8 cellular contexts compared by ENCODE assay signal in the genomic region with DNA sequence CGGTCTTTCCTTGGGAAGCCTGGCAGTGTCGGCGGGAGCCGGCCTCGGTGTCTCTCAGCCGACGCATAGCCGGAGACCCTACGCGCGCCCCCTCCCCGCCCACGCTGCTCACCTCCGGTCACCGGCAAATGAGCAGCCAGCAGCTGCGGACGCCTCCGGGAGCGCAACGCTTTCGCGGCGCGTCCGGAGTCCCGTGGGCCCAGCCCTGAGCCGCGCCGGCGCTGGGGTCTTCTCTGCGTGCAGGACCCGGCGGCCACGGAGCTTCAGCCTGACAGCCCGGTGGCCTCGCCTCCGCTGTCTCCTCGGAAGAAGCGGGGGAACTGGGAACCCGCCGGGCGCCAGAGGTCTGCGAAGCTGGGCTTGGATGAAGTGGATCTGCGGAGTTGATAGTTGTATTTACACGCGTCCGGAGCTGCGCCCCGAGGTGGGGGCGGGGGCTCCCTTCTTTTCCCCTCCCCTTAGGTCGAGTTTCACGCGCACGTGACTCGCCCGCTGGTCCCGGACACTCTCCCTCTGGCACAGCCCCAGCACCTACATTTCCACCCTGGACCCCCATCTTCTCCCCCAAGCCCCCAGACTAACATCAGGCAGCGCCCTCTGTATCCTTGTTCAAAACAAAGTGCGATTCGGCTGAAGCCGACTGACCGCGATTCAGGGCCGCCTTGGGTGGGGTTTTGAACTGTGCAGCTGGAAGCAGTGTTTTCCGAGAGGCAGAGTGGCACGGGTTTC. TPM values are rescaled to one million over a fixed set of nuclear protein-coding genes. Genes with fewer than 3 reads are reported as not detected.
A peak's percentile ranks its signal among the peaks of the same experiment; 100 is the strongest.
DNase-seq lines count a peak whose midpoint lies in the region; ATAC-seq, FAIRE-seq and TF ChIP-seq lines count a peak whose summit lies in the region.

A gene (minus strand): TSS at position 371 of the 729 bp plus-strand sequence. CDS start 1,591 bp downstream, outside the sequence.

- no peaks in the 10 kb centered on the region for H3K9me3 ChIP-seq in CD4-positive, CD25-positive, alpha-beta regulatory T cell (ENCODE audit: control insufficient read depth in 2 of 2, low read length in 2 of 2)

- no peaks in the 10 kb centered on the region for H3K27me3 Mint-ChIP-seq in CD4-positive, CD25-positive, alpha-beta regulatory T cell

- H3K4me3 ChIP-seq in CD4-positive, CD25-positive, alpha-beta regulatory T cell (ENCODE audit: low read depth, low read length) = peak within 1 kb of the TSS; percentile 81
- H3K4me3 ChIP-seq in bronchial epithelial cell (ENCODE audit: low read depth, low read length) = peak within 1 kb of the TSS; percentile 45

- H3K36me3 Mint-ChIP-seq in CD4-positive, CD25-positive, alpha-beta regulatory T cell = no peaks in the 10 kb centered on the region

- ATAC-seq in CD4-positive, CD25-positive, alpha-beta regulatory T cell (ENCODE audit: low read depth in 2 of 2) = peak in 1 of 2 donors; percentile 27
- peak; percentile 50 for ATAC-seq in GM19324 (IDR thresholded peaks at IDR 0.05; ENCODE audit: low FRiP score, unreplicated experiment)
- ATAC-seq in HG03521 (IDR thresholded peaks at IDR 0.05; ENCODE audit: unreplicated experiment) = peak; percentile 32
- peak; percentile 82 for ATAC-seq in left lobe of liver

- peaks cover 14 to 37% (median 27%) of the 10 kb centered on the region in 4 donors for H3K4me1 Mint-ChIP-seq in CD4-positive, CD25-positive, alpha-beta regulatory T cell

- intact Hi-C loops in T-helper 1 cell treated with Interleukin-12 subunit alpha and Interleukin-12 subunit beta and Interleukin-4 antibody, amounts not matched to agents 30 ng/mL and 1 ng/mL, for 36 hours (cut with micrococcal nuclease) = loop anchor here (1.0 to 2.0 kb wide), 3 partner anchors 15 to 33 kb away; a partner anchor contains a TSS

- no peak for FAIRE-seq in bronchial epithelial cell (lab: Jason Lieb, UNC)

- peak within 1 kb of the TSS; percentile 87 to 99 (median 98) for H3K4me3 Mint-ChIP-seq in CD4-positive, CD25-positive, alpha-beta regulatory T cell

- peak within 1 kb of the TSS; percentile 61 for H3K27ac ChIP-seq in CD4-positive, CD25-positive, alpha-beta regulatory T cell (ENCODE audit: insufficient read depth, low read length, poor library complexity, severe bottlenecking)

- no peaks in the 10 kb centered on the region for H3K27me3 ChIP-seq in CD4-positive, CD25-positive, alpha-beta regulatory T cell (ENCODE audit: control insufficient read depth, insufficient read depth, low read length)
- H3K27me3 ChIP-seq in bronchial epithelial cell (ENCODE audit: control insufficient read depth, insufficient read depth, low read length) = peaks cover 12% of the 10 kb centered on the region

- DNase-seq in CD4-positive, CD25-positive, alpha-beta regulatory T cell = peak in 1 of 3 donors; percentile 60
- DNase-seq in bronchial epithelial cell (ENCODE audit: low read depth) (no peak), left lobe of liver (ENCODE audit: low spot score) (peak; percentile 87), COLO829 (ENCODE audit: low spot score) (no peak)
- peak; percentile 10 for DNase-seq in stimulated activated CD8-positive, alpha-beta memory T cell treated with anti-CD3 and anti-CD28 coated beads, Interleukin-12 subunit alpha, Interleukin-12 subunit beta, amount 100 ng/mL, for 4 hours (ENCODE audit: low read depth)

- H3K4me1 ChIP-seq in CD4-positive, CD25-positive, alpha-beta regulatory T cell (ENCODE audit: control insufficient read depth, insufficient read depth, low read length, poor library complexity, severe bottlenecking) = peaks cover 25% of the 10 kb centered on the region

- H3K36me3 ChIP-seq in CD4-positive, CD25-positive, alpha-beta regulatory T cell (ENCODE audit: control insufficient read depth, insufficient read depth, low read length) = no peaks in the 10 kb centered on the region
- no peaks in the 10 kb centered on the region for H3K36me3 ChIP-seq in bronchial epithelial cell (ENCODE audit: control insufficient read depth, insufficient read depth, low read length)

- peak within 1 kb of the TSS; percentile 91 to 96 (median 92) for H3K27ac Mint-ChIP-seq in CD4-positive, CD25-positive, alpha-beta regulatory T cell

- no peak for TF ChIP-seq CTCF in bronchial epithelial cell (IDR thresholded peaks at IDR 0.05; ENCODE audit: insufficient read depth, low read length, severe bottlenecking)

- H3K9me3 Mint-ChIP-seq in CD4-positive, CD25-positive, alpha-beta regulatory T cell = peaks cover 0 to 4% (median 0%) of the 10 kb centered on the region in 7 donors

RNA-seq across cellular contexts. Expression of the gene that starts here (rescaled TPM):
- total RNA-seq in CD4-positive, CD25-positive, alpha-beta regulatory T cell = 12.8 TPM
- 10 to 100 TPM; 22.9 to 29.9 (median 26.2) TPM for polyA plus RNA-seq in CD4-positive, CD25-positive, alpha-beta regulatory T cell
- total RNA-seq in T-helper 1 cell treated with Interleukin-12 subunit alpha and Interleukin-12 subunit beta and Interleukin-4 antibody, amounts not matched to agents 30 ng/mL and 1 ng/mL, for 36 hours = 12.9 and 14.1 TPM in 2 replicates
- total RNA-seq in bronchial epithelial cell = 1.0 and 1.3 TPM in 2 replicates
- 115 TPM for total RNA-seq in left lobe of liver

Comparison
In these comparisons a context has a peak if more than half of its experiments do, and no peak if none do; other contexts are left out.
1. DNase-seq: peak in left lobe of liver (single experiment) and stimulated activated CD8-positive, alpha-beta memory T cell treated with anti-CD3 and anti-CD28 coated beads, Interleukin-12 subunit alpha, Interleukin-12 subunit beta, amount 100 ng/mL, for 4 hours (single experiment); none in bronchial epithelial cell (single experiment) and COLO829 (single experiment).